Comparison of ENCODE assay signal across 8 cellular contexts in the genomic region with DNA sequence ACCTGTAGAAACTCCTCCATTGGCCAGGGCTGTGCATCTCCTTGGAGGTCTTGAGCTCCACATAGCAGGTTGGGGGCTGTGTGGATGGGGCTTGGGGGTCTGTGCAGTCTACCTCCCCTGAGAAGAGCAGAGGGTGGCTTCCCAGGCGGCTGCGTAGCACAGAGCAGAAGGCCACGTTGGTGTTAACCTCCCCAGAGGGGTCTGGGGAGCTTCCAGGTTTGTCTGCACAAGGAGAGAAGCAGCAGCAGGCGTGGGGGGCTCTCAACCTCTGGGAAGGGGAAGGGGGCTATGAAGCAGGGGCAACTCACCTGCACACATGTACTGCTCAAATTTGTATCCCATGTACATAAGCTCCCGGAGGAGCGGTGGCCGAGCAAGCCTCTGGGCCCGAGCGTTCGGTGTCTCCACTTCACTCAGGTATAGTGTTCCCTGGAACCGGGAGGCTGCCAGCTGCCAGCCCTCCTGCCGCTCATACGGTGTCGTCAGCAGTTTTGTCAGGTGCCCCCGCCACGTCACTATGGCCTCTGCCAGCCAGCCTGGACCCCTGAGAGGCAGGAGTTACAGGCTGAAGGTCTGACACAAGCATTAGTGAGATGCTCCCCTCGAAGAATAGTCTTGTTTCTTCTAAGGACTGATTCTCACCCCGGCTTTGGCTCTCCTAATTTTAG.
A peak's percentile ranks its signal among the peaks of the same experiment; 100 is the strongest.
DNase-seq lines count a peak whose midpoint lies in the region; ATAC-seq and TF ChIP-seq lines count a peak whose summit lies in the region.

No MANE protein-coding gene starts in this region.

- H3K27me3 Mint-ChIP-seq in nephron progenitor cell (ENCODE audit: low read depth, poor library complexity) = no peaks in the 10 kb centered on the region

- H3K9me3 Mint-ChIP-seq in nephron progenitor cell = peaks cover 18% of the 10 kb centered on the region

- H3K36me3 Mint-ChIP-seq in nephron progenitor cell (ENCODE audit: low read depth) = peaks cover 49% of the 10 kb centered on the region

- peak; percentile 61 for DNase-seq in NCI-H2196 (lab: John Stamatoyannopoulos, UW; ENCODE audit: unreplicated experiment)
- peak; percentile 15 for DNase-seq in cerebellar cortex (ENCODE audit: low spot score)
- no peak for DNase-seq in nephron progenitor cell
- DNase-seq in AG08395 (ENCODE audit: low spot score) = no peak
- no peak for DNase-seq in stimulated activated CD4-positive, alpha-beta T cell treated with anti-CD3 and anti-CD28 coated beads, Interleukin-12 subunit alpha, Interleukin-12 subunit beta, amount 100 ng/mL, for 4 hours

- H3K4me3 Mint-ChIP-seq in nephron progenitor cell = peak overlapping the region; percentile 91

- ATAC-seq in GM21717 (IDR thresholded peaks at IDR 0.05; ENCODE audit: unreplicated experiment) = no peak
- no peak for ATAC-seq in GM19351 (IDR thresholded peaks at IDR 0.05; ENCODE audit: unreplicated experiment)

- TF ChIP-seq CTCF in GM12875 (IDR thresholded peaks at IDR 0.05; ENCODE audit: borderline replicate concordance, insufficient read depth, low read depth, low read length) (no peak), nephron progenitor cell (IDR thresholded peaks at IDR 0.05) (no peak)

- peaks cover 35% of the 10 kb centered on the region for H3K4me1 Mint-ChIP-seq in nephron progenitor cell

- peak overlapping the region; percentile 100 for H3K27ac Mint-ChIP-seq in nephron progenitor cell

- peak overlapping the region; percentile 55 for H3K4me3 ChIP-seq in GM12875 (ENCODE audit: low read depth, low read length)

Comparison
In these comparisons a context has a peak if more than half of its experiments do, and no peak if none do; other contexts are left out.
1. DNase-seq: peak in NCI-H2196 (single experiment) and cerebellar cortex (single experiment); none in nephron progenitor cell (single experiment), AG08395 (single experiment) and stimulated activated CD4-positive, alpha-beta T cell treated with anti-CD3 and anti-CD28 coated beads, Interleukin-12 subunit alpha, Interleukin-12 subunit beta, amount 100 ng/mL, for 4 hours (single experiment).